In the genomic region with DNA sequence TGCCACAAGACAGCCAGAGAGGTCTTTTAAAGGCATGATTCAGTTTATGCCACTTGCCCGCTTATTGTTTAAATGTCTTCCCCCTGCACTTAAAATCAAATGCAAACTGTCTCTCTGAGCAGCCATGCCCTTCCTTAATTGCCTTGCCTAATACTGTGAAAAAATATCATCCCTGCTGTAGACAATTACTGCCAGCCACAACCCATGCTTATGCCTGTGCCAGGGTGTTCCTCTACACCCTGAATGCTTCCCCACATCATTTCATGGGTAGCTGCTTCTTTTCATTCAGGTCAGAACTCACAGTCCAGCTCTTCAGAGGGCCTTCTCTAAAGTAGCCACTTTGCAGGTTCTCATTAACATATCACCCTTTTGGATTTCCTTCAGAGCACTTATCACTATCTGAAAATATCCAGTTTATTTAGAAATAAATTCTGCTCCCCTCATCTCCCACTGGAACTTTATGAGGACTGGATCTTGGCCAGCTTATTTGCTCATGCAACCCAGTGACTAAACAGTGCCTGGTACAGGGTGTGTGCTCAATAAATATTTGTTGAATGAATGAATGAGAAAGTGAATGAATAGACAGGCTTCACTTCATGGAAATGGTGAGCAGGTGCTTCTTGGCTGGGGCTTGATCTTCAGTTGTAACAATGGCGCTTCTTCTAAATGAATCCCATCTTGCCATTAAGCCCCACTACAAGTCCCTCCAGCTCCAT, we compare ENCODE assay signal across 13 cellular contexts.
DNase-seq lines count a peak whose midpoint lies in the region; ATAC-seq and TF ChIP-seq lines count a peak whose summit lies in the region.
"Had no signal": no experiment of that assay in that cellular context is flagged by ENCODE, and none has a peak within 500 bp of the region (broad histone marks: within the 10 kb centered on the region; RNA-seq: fewer than 3 reads in every experiment).

No MANE protein-coding gene starts in this region.

- H3K4me3 ChIP-seq in astrocyte of the spinal cord (ENCODE audit: low read depth, low read length): no peak overlapping the region
- no peak overlapping the region for H3K4me3 ChIP-seq in gastrocnemius medialis
- H3K4me3 ChIP-seq: thoracic aorta had no signal

- CTCF ChIA-PET in GM10248 (lab: Yijun Ruan, JAX): interaction anchor here (1.0 to 1.8 kb wide), 4 partner anchors 8 to 47 kb away, joined by 3 to 5 read pairs (median 4); no protein-coding TSS in a partner anchor

- ATAC-seq in gastrocnemius medialis: no peak
- no peak for ATAC-seq in GM19463 (IDR thresholded peaks at IDR 0.05; ENCODE audit: unreplicated experiment)
- ATAC-seq: naive thymus-derived CD8-positive, alpha-beta T cell had no signal

- DNase-seq in DMS53 treated with DMSO at 0.1 percent for 48 hours (lab: John Stamatoyannopoulos, UW; ENCODE audit: unreplicated experiment) (peak; percentile 23), NCI-H1930 (lab: John Stamatoyannopoulos, UW) (peak; percentile 59 to 64), astrocyte of the spinal cord (ENCODE audit: low read depth, low spot score) (peak; percentile 1), medulla oblongata (ENCODE audit: extremely low spot score) (peak; percentile 42), GM10248 (ENCODE audit: extremely low spot score) (no peak), gastrocnemius medialis (no peak), DMS 273 treated with DMSO at 0.1 percent for 48 hours (lab: John Stamatoyannopoulos, UW) (no peak)
- DNase-seq: CD4-positive, alpha-beta memory T cell; naive thymus-derived CD8-positive, alpha-beta T cell; NCI-H510A; Right ventricle myocardium superior had no signal

- H3K9me3 ChIP-seq in gastrocnemius medialis: no peaks in the 10 kb centered on the region
- H3K9me3 ChIP-seq: thoracic aorta had no signal

- in situ Hi-C loops in astrocyte of the spinal cord (cut with HindIII; ENCODE audit: low sequenced_read_pairs) (no loop called here), gastrocnemius medialis (cut with MboI; ENCODE audit: low sequenced_read_pairs in 4 of 4) (no loop called here)

- no peak overlapping the region for H3K27ac ChIP-seq in gastrocnemius medialis
- H3K27ac ChIP-seq: thoracic aorta had no signal

- no peaks in the 10 kb centered on the region for H3K4me1 ChIP-seq in gastrocnemius medialis

- POLR2A ChIA-PET in GM10248 (lab: Yijun Ruan, JAX): no interaction called here

- TF ChIP-seq CTCF in astrocyte of the spinal cord (IDR thresholded peaks at IDR 0.05; ENCODE audit: low read depth, low read length) (no peak), GM10248 (IDR thresholded peaks at IDR 0.05; ENCODE audit: control extremely low read depth, extremely low read depth, low read depth, missing control alignments) (no peak), gastrocnemius medialis (IDR thresholded peaks at IDR 0.05 in 4 of 5, conservative IDR thresholded peaks at IDR 0.05 in 1 of 5) (no peak)

- no peak for TF ChIP-seq POLR2A in gastrocnemius medialis (IDR thresholded peaks at IDR 0.05)

- no peaks in the 10 kb centered on the region for H3K27me3 ChIP-seq in gastrocnemius medialis

- no peaks in the 10 kb centered on the region for H3K36me3 ChIP-seq in gastrocnemius medialis
- H3K36me3 ChIP-seq: thoracic aorta had no signal

- intact Hi-C loops in gastrocnemius medialis (cut with DNase I; ENCODE audit: low total_unique reads): no loop called here

Comparison
In these comparisons a context has a peak if more than half of its experiments do, and no peak if none do; other contexts are left out.
1. DNase-seq: peak in DMS53 treated with DMSO at 0.1 percent for 48 hours (single experiment), NCI-H1930 (2 of 2), astrocyte of the spinal cord (single experiment) and medulla oblongata (single experiment); none in GM10248 (single experiment), gastrocnemius medialis (0 of 2) and DMS 273 treated with DMSO at 0.1 percent for 48 hours (single experiment).